In the genomic region with DNA sequence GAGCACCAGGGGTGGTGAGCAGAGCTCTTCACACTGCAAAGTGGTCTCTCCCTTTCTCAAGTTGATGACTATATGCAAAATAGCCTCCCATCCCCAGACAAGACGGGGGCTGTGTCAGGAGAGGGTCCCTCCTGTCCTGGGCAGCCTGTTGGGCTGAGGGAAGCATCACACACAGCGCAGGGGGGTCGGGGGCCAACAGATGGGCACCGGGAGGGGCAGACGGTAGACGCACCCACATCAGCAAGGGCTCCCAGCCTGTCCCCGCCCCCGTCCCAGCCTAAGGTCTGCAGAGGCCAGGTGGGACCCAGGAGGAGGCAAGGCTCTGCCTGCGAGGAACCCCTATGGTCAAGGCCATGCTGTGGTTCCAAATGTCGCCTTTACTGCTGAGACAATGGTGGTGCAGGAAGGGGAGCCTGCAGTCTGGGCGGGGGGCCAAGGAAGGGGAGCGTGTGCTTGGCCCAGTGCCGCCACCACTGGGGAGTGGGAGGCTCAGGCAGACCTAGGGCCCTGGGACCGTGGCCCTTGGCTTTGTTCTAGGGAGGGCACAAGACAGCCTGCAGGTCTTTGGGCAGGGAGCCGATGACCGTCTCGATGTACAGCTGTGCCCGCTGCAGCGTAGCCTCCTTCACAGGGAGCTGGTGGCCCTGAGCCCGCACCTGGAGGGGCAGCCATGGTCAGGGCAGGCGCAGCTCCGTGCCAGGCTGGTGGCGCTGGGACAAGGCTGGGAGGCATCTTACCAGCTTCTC, we compare ENCODE assay signal across 18 cellular contexts. TPM values are rescaled to one million over a fixed set of nuclear protein-coding genes. Genes with fewer than 3 reads are reported as not detected.
A peak's percentile ranks its signal among the peaks of the same experiment; 100 is the strongest.
DNase-seq lines count a peak whose midpoint lies in the region; ATAC-seq, FAIRE-seq and TF ChIP-seq lines count a peak whose summit lies in the region.
"Had no signal": no experiment of that assay in that cellular context is flagged by ENCODE, and none has a peak within 500 bp of the region (broad histone marks: within the 10 kb centered on the region; RNA-seq: fewer than 3 reads in every experiment).

No MANE protein-coding gene starts in this region.

- H3K23ac ChIP-seq in neuronal stem cell (ENCODE audit: low read depth, low read length, poor library complexity) = peak overlapping the region; percentile 43

- H3K9ac ChIP-seq in BLaER1 (peak overlapping the region; percentile 57), GM12878 (ENCODE audit: control insufficient read depth, insufficient read depth, low read length) (no peak overlapping the region), neuronal stem cell (ENCODE audit: low read depth, low read length, poor library complexity) (no peak overlapping the region)

- SMC1A ChIA-PET in GM12878 (lab: Charles Lee; ENCODE audit: uncharacterized antibody, unreplicated experiment) = no interaction called here

- H3K9me3 ChIP-seq in BLaER1 (no peaks in the 10 kb centered on the region), GM12878 (replicated peaks; ENCODE audit: control insufficient read depth, insufficient read depth, low read length) (no peaks in the 10 kb centered on the region), neuronal stem cell (replicated peaks in 1 of 2; ENCODE audit: control insufficient read depth in 2 of 2, insufficient read depth in 1 of 2, low read depth in 1 of 2, low read length in 2 of 2) (peaks cover 0 to 2% of the 10 kb centered on the region in 2 donors)

- peaks cover 20% of the 10 kb centered on the region for H3K79me2 ChIP-seq in GM12878 (ENCODE audit: control insufficient read depth, insufficient read depth, low read length)

- CTCF ChIA-PET in GM12878 (lab: Yijun Ruan, JAX) = interaction anchor here (0.8 kb wide), 1 partner anchor 14 kb away, joined by 4 read pairs; the partner anchor contains the start of gene DENND6B

- H2AK5ac ChIP-seq in neuronal stem cell (ENCODE audit: low read depth, low read length) = peak overlapping the region; percentile 100

- peak overlapping the region; percentile 38 for H3K14ac ChIP-seq in neuronal stem cell (ENCODE audit: low read length)

- DNase-seq in H7 (peak; percentile 37), GM12878 (ENCODE audit: low read depth, low spot score) (no peak), neuronal stem cell (ENCODE audit: low spot score) (no peak), SHP77 treated with DMSO at 0.1 percent for 48 hours (lab: John Stamatoyannopoulos, UW) (no peak), hypothalamus (lab: John Stamatoyannopoulos, UW) (no peak)
- no peak for DNase-seq in activated T-cell treated with anti-CD3 and anti-CD28 coated beads, Interleukin-2, amount 50 U/mL, for 1 hour
- DNase-seq: COR-L47, DMS53, HCEC 1CT, KBM-7, MV-4-11, NCI-H1436, NCI-H2029, NCI-H2171, Right ventricle myocardium superior had no signal

- H3K36me3 ChIP-seq in BLaER1 (no peaks in the 10 kb centered on the region), H7 (replicated peaks; ENCODE audit: control insufficient read depth, insufficient read depth, low read length) (no peaks in the 10 kb centered on the region), GM12878 (ENCODE audit: control insufficient read depth in 2 of 2, insufficient read depth in 2 of 2, low read length in 1 of 2) (no peaks in the 10 kb centered on the region), neuronal stem cell (replicated peaks in 1 of 2; ENCODE audit: control insufficient read depth in 2 of 2, insufficient read depth in 2 of 2, low read length in 2 of 2) (peaks cover 4% of the 10 kb centered on the region in 2 donors)

- peak overlapping the region; percentile 53 for H3K4ac ChIP-seq in neuronal stem cell (ENCODE audit: low read length)

- no peak overlapping the region for H2BK5ac ChIP-seq in neuronal stem cell (ENCODE audit: low read length)

- POLR2A ChIA-PET in GM12878 (lab: Charles Lee) = interaction anchor here (0.6 kb wide), 1 partner anchor 216 kb away, joined by 3 read pairs; no protein-coding TSS in a partner anchor

- H4K20me1 ChIP-seq in BLaER1 = peaks cover 19% of the 10 kb centered on the region; the same call in 1 of the 2 replicates
- H4K20me1 ChIP-seq in GM12878 (ENCODE audit: control insufficient read depth, insufficient read depth) = no peaks in the 10 kb centered on the region

- H3K27me3 ChIP-seq in BLaER1 = no peaks in the 10 kb centered on the region
- peaks cover 2% of the 10 kb centered on the region; the same call in 1 of the 2 replicates for H3K27me3 ChIP-seq in H7 (ENCODE audit: control insufficient read depth, insufficient read depth, low read length)
- no peaks in the 10 kb centered on the region for H3K27me3 ChIP-seq in GM12878 (replicated peaks in 1 of 2; ENCODE audit: control insufficient read depth in 2 of 2, insufficient read depth in 2 of 2, low read length in 1 of 2)
- no peaks in the 10 kb centered on the region for H3K27me3 ChIP-seq in neuronal stem cell (ENCODE audit: control insufficient read depth in 3 of 3, insufficient read depth in 3 of 3, low read depth in 1 of 3, low read length in 3 of 3)

- RAD21 ChIA-PET in GM12878 (lab: Charles Lee; ENCODE audit: unreplicated experiment) = interaction anchor here (0.6 kb wide), 1 partner anchor 8 kb away, joined by 3 read pairs; no protein-coding TSS in a partner anchor

- in situ Hi-C loops in GM12878 (cut with MboI) = no loop called here

- WGBS in GM12878 (ENCODE audit: insufficient coverage, insufficient replicate concordance, low lambda C conversion rate, missing lambda C conversion rate) = 83% methylated on average over 23 of the region's 23 CpGs
- no CpG with 5 or more reads among the region's 23 CpGs for WGBS in neuronal stem cell (ENCODE audit: extremely low coverage in 2 of 2, insufficient read length in 2 of 2, insufficient replicate concordance in 1 of 2), 2 donors

- H4K8ac ChIP-seq in neuronal stem cell (ENCODE audit: low read depth, low read length) = no peak overlapping the region

- H2BK120ac ChIP-seq in neuronal stem cell (ENCODE audit: low read depth, low read length) = peak overlapping the region; percentile 100

- no peak for FAIRE-seq in GM12878 (lab: Jason Lieb, UNC)

- H3K4me2 ChIP-seq in BLaER1 = peak overlapping the region; percentile 100
- H3K4me2 ChIP-seq in GM12878 (ENCODE audit: control insufficient read depth, insufficient read depth) = no peak overlapping the region
- no peak overlapping the region for H3K4me2 ChIP-seq in neuronal stem cell (ENCODE audit: insufficient read depth, low read length, poor library complexity, severe bottlenecking)

- no peak for TF ChIP-seq CTCF in GM12878 (IDR thresholded peaks at IDR 0.05 in 2 of 3, conservative IDR thresholded peaks at IDR 0.05 in 1 of 3; ENCODE audit: control insufficient read depth in 2 of 3, extremely low read depth in 1 of 3, insufficient read depth in 1 of 3, low read depth in 3 of 3, low read length in 3 of 3)

- H2BK12ac ChIP-seq in neuronal stem cell (ENCODE audit: low read length) = no peak overlapping the region

- TF ChIP-seq RAD21 in GM12878 (IDR thresholded peaks at IDR 0.05; ENCODE audit: insufficient read depth, low read depth, low read length) = no peak

- H4K91ac ChIP-seq in neuronal stem cell (ENCODE audit: low read depth, low read length, poor library complexity) = no peak overlapping the region

- no peak overlapping the region for H2AFZ ChIP-seq in GM12878 (ENCODE audit: control insufficient read depth, low read depth, low read length)
- H2AFZ ChIP-seq in neuronal stem cell (ENCODE audit: low read length) = no peak overlapping the region

- TF ChIP-seq POLR2A in GM12878 (IDR thresholded peaks at IDR 0.05; ENCODE audit: low read depth, low read length) = no peak

- peak overlapping the region; percentile 57 for H3K18ac ChIP-seq in neuronal stem cell (ENCODE audit: low read length)

- H3K4me3 ChIP-seq in BLaER1 = peak overlapping the region; percentile 39; the same call in 1 of the 2 replicates
- H3K4me3 ChIP-seq in H7 (ENCODE audit: insufficient read depth, low read depth, low read length) = no peak overlapping the region
- H3K4me3 ChIP-seq in GM12878 = no peak overlapping the region
- no peak overlapping the region for H3K4me3 ChIP-seq in neuronal stem cell (ENCODE audit: low read length in 2 of 2)

- H3K4me1 ChIP-seq in BLaER1 (peaks cover 88% of the 10 kb centered on the region), GM12878 (ENCODE audit: control insufficient read depth, insufficient read depth, low read length) (peaks cover 31% of the 10 kb centered on the region), neuronal stem cell (ENCODE audit: control insufficient read depth in 2 of 2, insufficient read depth in 1 of 2, low read depth in 1 of 2, low read length in 2 of 2) (peaks cover 20 to 30% of the 10 kb centered on the region in 2 donors)

- no peak for TF ChIP-seq EP300 in GM12878 (IDR thresholded peaks at IDR 0.05; ENCODE audit: borderline replicate concordance in 1 of 2, control insufficient read depth in 1 of 2, low read depth in 2 of 2, low read length in 2 of 2)

- H3K79me1 ChIP-seq in neuronal stem cell (ENCODE audit: low read depth, low read length) = peaks cover 3% of the 10 kb centered on the region

- peak overlapping the region; percentile 94 for H2BK15ac ChIP-seq in neuronal stem cell (ENCODE audit: low read length)

- H3K27ac ChIP-seq in BLaER1 (peak overlapping the region; percentile 58), GM12878 (ENCODE audit: control insufficient read depth, insufficient read depth) (no peak overlapping the region), neuronal stem cell (replicated peaks; ENCODE audit: low read length) (no peak overlapping the region)

- TSS peak; percentile 57 for BruUV-seq in GM12878 (replicated peaks; lab: Mats Ljungman, UMichigan)

- intact Hi-C loops in GM12878 (cut with micrococcal nuclease; ENCODE audit: unreplicated experiment) = no loop called here

- no peak for ATAC-seq in GM12878
- ATAC-seq: SK-N-SH treated with all-trans-retinoic acid at 6 μM for 48 hours had no signal

RNA-seq across cellular contexts. Expression of gene PLXNB2, which starts 4.3 kb away (rescaled TPM):
- total RNA-seq in H7 (2014; rRNA removed; shearing (Covaris generic)) = 33.4 and 39.8 TPM in 2 replicates
- 180 and 204 TPM in 2 replicates for total RNA-seq in GM12878 (2013; cell fraction: nucleolus; rRNA removed)
- total RNA-seq in GM12878 (2014; rRNA removed) (32.6 and 42.0 TPM in 2 replicates), GM12878 (2014; rRNA removed; fragmentation: Illumina TruSeq; extraction: Trizol) (19.8 and 21.8 TPM in 2 replicates), GM12878 (2021) (133 and 134 TPM in 2 replicates)
- 25.4 TPM for polyA plus RNA-seq in GM12878 (2011; ENCODE audit: low read depth)
- polyA plus RNA-seq in GM12878 (2011; rRNA removed) (19.9 and 41.8 TPM in 2 replicates), GM12878 (2014; fragmentation: Illumina TruSeq; extraction: Trizol) (6.3 and 23.5 TPM in 2 replicates), GM12878 (2014; fragmentation: Nextera tagmentation; extraction: Ambion mirVana) (1 to 10 TPM in 1 of 2 experiments, under 1 TPM in 1; 0.68 to 4.5 TPM), GM12878 (2014; rRNA removed) (65.4 and 84.9 TPM in 2 replicates), GM12878 (2016; fragmentation: Nextera tagmentation; extraction: Ambion mirVana) (10 to 100 TPM; 69.3 to 80.0 TPM)
- 57.3 and 73.0 TPM in 2 replicates for polyA plus RNA-seq in GM12878 (2011; cell fraction: cytosol; rRNA removed)
- polyA plus RNA-seq in GM12878 (2011; cell fraction: nucleus; rRNA removed) = 319 and 335 TPM in 2 replicates
- 53.9 and 72.5 TPM in 2 replicates for polyA plus RNA-seq in GM12878 (2012)
- 52.2 and 84.0 TPM in 2 replicates for polyA minus RNA-seq in GM12878 (2011; rRNA and poly(A)+ RNA removed)
- 54.8 and 57.2 TPM in 2 replicates for polyA minus RNA-seq in GM12878 (2011; cell fraction: cytosol; rRNA and poly(A)+ RNA removed)
- 57.8 and 74.9 TPM in 2 replicates for polyA minus RNA-seq in GM12878 (2011; cell fraction: nucleus; rRNA and poly(A)+ RNA removed)
- 71.0 TPM for polyA plus RNA-seq in neuronal stem cell (2013, experiment 1 of 2)
- polyA plus RNA-seq in neuronal stem cell (2013, experiment 2 of 2) = 69.8 TPM

RNA-seq across cellular contexts. Expression of gene DENND6B, which starts 15.0 kb away (rescaled TPM):
- total RNA-seq in H7 (2014; rRNA removed; shearing (Covaris generic)) = 0.52 and 1.1 TPM in 2 replicates
- total RNA-seq in GM12878 (2013; cell fraction: nucleolus; rRNA removed) = 8.0 and 8.7 TPM in 2 replicates
- total RNA-seq in GM12878 (2014; rRNA removed) = 8.3 and 9.1 TPM in 2 replicates
- total RNA-seq in GM12878 (2014; rRNA removed; fragmentation: Illumina TruSeq; extraction: Trizol) = 3.2 and 3.6 TPM in 2 replicates
- 11.2 TPM in 2 replicates for total RNA-seq in GM12878 (2021)
- polyA plus RNA-seq in GM12878 (2011; ENCODE audit: low read depth) = 4.0 TPM
- polyA plus RNA-seq in GM12878 (2011; rRNA removed) = 1.6 and 2.9 TPM in 2 replicates
- polyA plus RNA-seq in GM12878 (2011; cell fraction: cytosol; rRNA removed) = 5.7 and 6.5 TPM in 2 replicates
- 19.6 and 20.1 TPM in 2 replicates for polyA plus RNA-seq in GM12878 (2011; cell fraction: nucleus; rRNA removed)
- 15.7 and 17.4 TPM in 2 replicates for polyA plus RNA-seq in GM12878 (2012)
- polyA plus RNA-seq in GM12878 (2014; fragmentation: Illumina TruSeq; extraction: Trizol) = 0.73 and 3.1 TPM in 2 replicates
- polyA plus RNA-seq in GM12878 (2014; fragmentation: Nextera tagmentation; extraction: Ambion mirVana) = 1 to 10 TPM in 1 of 2 experiments, under 1 TPM in 1; 0.72 to 2.3 TPM
- 11.3 and 13.0 TPM in 2 replicates for polyA plus RNA-seq in GM12878 (2014; rRNA removed)
- polyA plus RNA-seq in GM12878 (2016; fragmentation: Nextera tagmentation; extraction: Ambion mirVana) = 10 to 100 TPM in 1 of 2 experiments, 1 to 10 TPM in 1; 8.9 to 10.3 TPM
- polyA minus RNA-seq in GM12878 (2011; rRNA and poly(A)+ RNA removed) = 1.8 and 5.0 TPM in 2 replicates
- polyA minus RNA-seq in GM12878 (2011; cell fraction: cytosol; rRNA and poly(A)+ RNA removed) = 2.1 TPM in 2 replicates
- polyA minus RNA-seq in GM12878 (2011; cell fraction: nucleus; rRNA and poly(A)+ RNA removed) = 4.0 and 5.3 TPM in 2 replicates
- 12.7 TPM for polyA plus RNA-seq in neuronal stem cell (2013, experiment 1 of 2)
- 11.7 TPM for polyA plus RNA-seq in neuronal stem cell (2013, experiment 2 of 2)

RNA-seq across cellular contexts. Expression of gene PPP6R2, which starts 31.3 kb away (rescaled TPM):
- 47.0 and 48.7 TPM in 2 replicates for total RNA-seq in H7 (2014; rRNA removed; shearing (Covaris generic))
- 44.6 and 52.6 TPM in 2 replicates for total RNA-seq in GM12878 (2013; cell fraction: nucleolus; rRNA removed)
- 47.0 and 52.6 TPM in 2 replicates for total RNA-seq in GM12878 (2014; rRNA removed)
- 22.0 and 24.2 TPM in 2 replicates for total RNA-seq in GM12878 (2014; rRNA removed; fragmentation: Illumina TruSeq; extraction: Trizol)
- total RNA-seq in GM12878 (2021) = 49.4 and 49.7 TPM in 2 replicates
- 11.0 TPM for polyA plus RNA-seq in GM12878 (2011; ENCODE audit: low read depth)
- polyA plus RNA-seq in GM12878 (2011; rRNA removed) = 13.4 and 22.9 TPM in 2 replicates
- polyA plus RNA-seq in GM12878 (2011; cell fraction: cytosol; rRNA removed) = 23.8 and 35.3 TPM in 2 replicates
- polyA plus RNA-seq in GM12878 (2011; cell fraction: nucleus; rRNA removed) = 130 and 174 TPM in 2 replicates
- 23.1 and 25.0 TPM in 2 replicates for polyA plus RNA-seq in GM12878 (2012)
- 5.1 and 17.6 TPM in 2 replicates for polyA plus RNA-seq in GM12878 (2014; fragmentation: Illumina TruSeq; extraction: Trizol)
- polyA plus RNA-seq in GM12878 (2014; fragmentation: Nextera tagmentation; extraction: Ambion mirVana) = 1 to 10 TPM in 1 of 2 experiments, under 1 TPM in 1; 0.29 to 1.6 TPM
- polyA plus RNA-seq in GM12878 (2014; rRNA removed) = 47.8 and 55.8 TPM in 2 replicates
- 10 to 100 TPM; 26.5 to 26.8 TPM for polyA plus RNA-seq in GM12878 (2016; fragmentation: Nextera tagmentation; extraction: Ambion mirVana)
- 22.2 and 35.9 TPM in 2 replicates for polyA minus RNA-seq in GM12878 (2011; rRNA and poly(A)+ RNA removed)
- 10.4 and 12.7 TPM in 2 replicates for polyA minus RNA-seq in GM12878 (2011; cell fraction: cytosol; rRNA and poly(A)+ RNA removed)
- polyA minus RNA-seq in GM12878 (2011; cell fraction: nucleus; rRNA and poly(A)+ RNA removed) = 21.9 and 35.7 TPM in 2 replicates
- polyA plus RNA-seq in neuronal stem cell (2013, experiment 1 of 2) = 26.8 TPM
- polyA plus RNA-seq in neuronal stem cell (2013, experiment 2 of 2) = 24.9 TPM

RNA-seq across cellular contexts. Expression of gene MAPK11, which starts 41.6 kb away (rescaled TPM):
- total RNA-seq in H7 (2014; rRNA removed; shearing (Covaris generic)) = 1.4 and 2.4 TPM in 2 replicates
- 5.1 and 5.8 TPM in 2 replicates for total RNA-seq in GM12878 (2013; cell fraction: nucleolus; rRNA removed)
- total RNA-seq in GM12878 (2014; rRNA removed) (9.4 and 10.0 TPM in 2 replicates), GM12878 (2014; rRNA removed; fragmentation: Illumina TruSeq; extraction: Trizol) (3.8 and 4.0 TPM in 2 replicates), GM12878 (2021) (10.8 and 12.8 TPM in 2 replicates)
- 2.6 TPM for polyA plus RNA-seq in GM12878 (2011; ENCODE audit: low read depth)
- polyA plus RNA-seq in GM12878 (2011; rRNA removed) (2.5 and 6.2 TPM in 2 replicates), GM12878 (2014; fragmentation: Illumina TruSeq; extraction: Trizol) (1.4 and 3.7 TPM in 2 replicates), GM12878 (2014; fragmentation: Nextera tagmentation; extraction: Ambion mirVana) (under 1 TPM; 0.05 to 0.16 TPM), GM12878 (2014; rRNA removed) (11.6 and 14.0 TPM in 2 replicates), GM12878 (2016; fragmentation: Nextera tagmentation; extraction: Ambion mirVana) (under 1 TPM; 0.44 to 0.58 TPM)
- polyA plus RNA-seq in GM12878 (2011; cell fraction: cytosol; rRNA removed) = 5.7 and 9.1 TPM in 2 replicates
- polyA plus RNA-seq in GM12878 (2011; cell fraction: nucleus; rRNA removed) = 33.9 and 40.9 TPM in 2 replicates
- 6.6 and 7.4 TPM in 2 replicates for polyA plus RNA-seq in GM12878 (2012)
- 3.4 and 6.0 TPM in 2 replicates for polyA minus RNA-seq in GM12878 (2011; rRNA and poly(A)+ RNA removed)
- polyA minus RNA-seq in GM12878 (2011; cell fraction: cytosol; rRNA and poly(A)+ RNA removed) = 2.1 and 3.0 TPM in 2 replicates
- 2.9 and 3.2 TPM in 2 replicates for polyA minus RNA-seq in GM12878 (2011; cell fraction: nucleus; rRNA and poly(A)+ RNA removed)
- polyA plus RNA-seq in neuronal stem cell (2013, experiment 1 of 2) = 4.0 TPM
- polyA plus RNA-seq in neuronal stem cell (2013, experiment 2 of 2) = 3.6 TPM
- polyA plus RNA-seq: CD14-positive monocyte had no signal

RNA-seq across cellular contexts. Expression of gene MAPK12, which starts 50.3 kb away (rescaled TPM):
- total RNA-seq in H7 (2014; rRNA removed; shearing (Covaris generic)) = 21.2 and 23.8 TPM in 2 replicates
- total RNA-seq in GM12878 (2013; cell fraction: nucleolus; rRNA removed) = 54.9 and 65.7 TPM in 2 replicates
- total RNA-seq in GM12878 (2014; rRNA removed) (22.8 and 23.0 TPM in 2 replicates), GM12878 (2014; rRNA removed; fragmentation: Illumina TruSeq; extraction: Trizol) (14.5 and 16.5 TPM in 2 replicates), GM12878 (2021) (34.0 and 38.9 TPM in 2 replicates)
- polyA plus RNA-seq in GM12878 (2011; ENCODE audit: low read depth) = 6.8 TPM
- polyA plus RNA-seq in GM12878 (2011; rRNA removed) (7.5 and 16.1 TPM in 2 replicates), GM12878 (2014; fragmentation: Illumina TruSeq; extraction: Trizol) (3.6 and 16.1 TPM in 2 replicates), GM12878 (2014; fragmentation: Nextera tagmentation; extraction: Ambion mirVana) (1 to 10 TPM; 1.1 to 3.8 TPM), GM12878 (2014; rRNA removed) (32.0 and 33.2 TPM in 2 replicates), GM12878 (2016; fragmentation: Nextera tagmentation; extraction: Ambion mirVana) (10 to 100 TPM in 1 of 2 experiments, 1 to 10 TPM in 1; 9.5 to 17.1 TPM)
- polyA plus RNA-seq in GM12878 (2011; cell fraction: cytosol; rRNA removed) = 22.6 and 27.5 TPM in 2 replicates
- polyA plus RNA-seq in GM12878 (2011; cell fraction: nucleus; rRNA removed) = 130 and 145 TPM in 2 replicates
- polyA plus RNA-seq in GM12878 (2012) = 15.0 and 21.3 TPM in 2 replicates
- polyA minus RNA-seq in GM12878 (2011; rRNA and poly(A)+ RNA removed) = 12.6 and 18.3 TPM in 2 replicates
- polyA minus RNA-seq in GM12878 (2011; cell fraction: cytosol; rRNA and poly(A)+ RNA removed) = 7.8 and 10.4 TPM in 2 replicates
- 25.1 and 35.3 TPM in 2 replicates for polyA minus RNA-seq in GM12878 (2011; cell fraction: nucleus; rRNA and poly(A)+ RNA removed)
- polyA plus RNA-seq in neuronal stem cell (2013, experiment 1 of 2) = 28.8 TPM
- 28.1 TPM for polyA plus RNA-seq in neuronal stem cell (2013, experiment 2 of 2)
